In the genomic region with DNA sequence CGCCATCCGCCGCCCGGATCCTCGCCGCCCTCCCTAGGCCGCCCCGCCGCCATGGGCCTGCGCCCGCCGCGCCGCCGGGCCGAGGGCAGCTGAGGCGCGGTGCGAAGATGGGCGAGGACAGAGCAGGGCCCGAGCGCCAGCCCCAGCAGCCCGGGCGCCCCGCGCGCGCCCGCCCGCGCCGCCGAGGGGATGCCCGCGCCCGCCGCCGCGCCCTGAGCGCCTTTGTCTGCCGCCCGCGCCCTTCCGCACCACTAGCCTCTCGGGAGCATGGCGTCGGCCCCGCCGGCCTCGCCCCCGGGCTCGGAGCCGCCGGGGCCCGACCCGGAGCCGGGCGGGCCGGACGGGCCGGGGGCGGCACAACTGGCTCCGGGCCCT, we compare ENCODE assay signal across 1 cellular context.
TF ChIP-seq lines count a peak whose summit lies in the region.

No MANE protein-coding gene starts in this region.

TF ChIP-seq in endothelial cell of umbilical vein, 7 proteins besides CTCF, POLR2A, EP300 and RAD21:
- no peak for TF ChIP-seq FOS (IDR thresholded peaks at IDR 0.05; ENCODE audit: borderline replicate concordance, insufficient read depth, low read length)
- TF ChIP-seq, protein P1, sequence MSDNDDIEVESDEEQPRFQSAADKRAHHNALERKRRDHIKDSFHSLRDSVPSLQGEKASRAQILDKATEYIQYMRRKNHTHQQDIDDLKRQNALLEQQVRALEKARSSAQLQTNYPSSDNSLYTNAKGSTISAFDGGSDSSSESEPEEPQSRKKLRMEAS (IDR thresholded peaks at IDR 0.05; ENCODE audit: insufficient read depth, insufficient read length) = no peak
- TF ChIP-seq GATA2 (IDR thresholded peaks at IDR 0.05; ENCODE audit: insufficient read depth, insufficient read length, low read depth, low read length) = no peak
- no peak for TF ChIP-seq MYC (IDR thresholded peaks at IDR 0.05; ENCODE audit: low read depth, low read length)
- TF ChIP-seq JUN (IDR thresholded peaks at IDR 0.05; ENCODE audit: borderline replicate concordance, insufficient read depth, insufficient read length, low read depth) = no peak
- no peak for TF ChIP-seq POLR2AphosphoS5 (IDR thresholded peaks at IDR 0.05; ENCODE audit: insufficient read depth, low read depth, low read length)
- no peak for TF ChIP-seq EZH2 (IDR thresholded peaks at IDR 0.05; ENCODE audit: borderline replicate concordance, low read depth, low read length, severe bottlenecking)
